14 cellular contexts compared by ENCODE assay signal in the genomic region with DNA sequence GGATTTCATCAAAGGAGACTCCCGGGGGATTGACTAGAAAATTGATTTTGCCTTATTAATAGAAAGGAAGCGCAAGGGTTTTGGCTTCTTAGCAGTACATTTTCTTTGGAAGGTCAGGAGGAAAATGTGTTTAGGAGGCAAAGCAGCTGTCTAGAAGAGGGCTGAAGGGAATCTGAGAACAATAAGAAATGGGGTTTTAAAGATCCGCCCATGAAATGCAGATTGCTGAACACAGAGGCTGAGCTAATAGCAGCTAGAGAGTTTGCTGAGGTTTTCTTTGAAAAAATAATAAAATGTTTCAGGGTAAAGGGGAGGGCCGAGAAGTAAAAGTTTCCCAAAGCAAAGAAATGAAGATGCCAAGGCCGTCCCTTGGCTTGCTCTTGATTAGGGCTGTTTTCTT. TPM values are rescaled to one million over a fixed set of nuclear protein-coding genes. Genes with fewer than 3 reads are reported as not detected.
DNase-seq lines count a peak whose midpoint lies in the region; ATAC-seq and TF ChIP-seq lines count a peak whose summit lies in the region.
"Had no signal": no experiment of that assay in that cellular context is flagged by ENCODE, and none has a peak within 500 bp of the region (broad histone marks: within the 10 kb centered on the region; RNA-seq: fewer than 3 reads in every experiment).

No MANE protein-coding gene starts in this region.

- no peaks in the 10 kb centered on the region for H4K20me1 ChIP-seq in smooth muscle cell (ENCODE audit: low read depth)

- H3K27me3 ChIP-seq in colonic mucosa: peaks cover 6% of the 10 kb centered on the region
- H3K27me3 ChIP-seq in smooth muscle cell (ENCODE audit: low read depth): no peaks in the 10 kb centered on the region
- peaks cover 25% of the 10 kb centered on the region for H3K27me3 ChIP-seq in SJCRH30

- no peaks in the 10 kb centered on the region for H3K9me3 Mint-ChIP-seq in mesothelial cell of epicardium
- H3K9me3 Mint-ChIP-seq: activated naive CD8-positive, alpha-beta T cell treated with anti-CD3 and anti-CD28 coated beads, Interleukin-2, amount 10 ng/mL, durations not matched to agents 7 days and 5 days; dendritic cell treated with granulocyte-macrophage colony-stimulating factor and Interleukin-4, amounts not matched to agents 40 ng/mL and 50 ng/mL, for 4 days had no signal

- DNase-seq in colonic mucosa: no peak
- DNase-seq in mesothelial cell of epicardium (ENCODE audit: low spot score in 2 of 2, unreplicated experiment in 2 of 2): no peak
- no peak for DNase-seq in smooth muscle cell (lab: John Stamatoyannopoulos, UW; ENCODE audit: unreplicated experiment)
- no peak for DNase-seq in SJCRH30
- no peak for DNase-seq in stimulated activated naive CD8-positive, alpha-beta T cell treated with anti-CD3 and anti-CD28 coated beads, Interleukin-15, Interleukin-2, amounts not matched to agents 100 U/mL and 50 U/mL, for 24 hours
- DNase-seq in activated T-cell treated with anti-CD3 and anti-CD28 coated beads for 4 hours: no peak
- DNase-seq: activated CD8-positive, alpha-beta memory T cell treated with anti-CD3 and anti-CD28 coated beads, Interleukin-2, amount 50 U/mL, for 4 hours; activated naive CD8-positive, alpha-beta T cell treated with anti-CD3 and anti-CD28 coated beads, Interleukin-2, amount 10 ng/mL, durations not matched to agents 7 days and 5 days; Calu3; small intestine had no signal

- H3K4me3 Mint-ChIP-seq in mesothelial cell of epicardium: peak overlapping the region; percentile 41
- H3K4me3 Mint-ChIP-seq: activated naive CD8-positive, alpha-beta T cell treated with anti-CD3 and anti-CD28 coated beads, Interleukin-2, amount 10 ng/mL, durations not matched to agents 7 days and 5 days; dendritic cell treated with granulocyte-macrophage colony-stimulating factor and Interleukin-4, amounts not matched to agents 40 ng/mL and 50 ng/mL, for 4 days had no signal

- peak overlapping the region; percentile 98 for H3K27ac Mint-ChIP-seq in mesothelial cell of epicardium
- H3K27ac Mint-ChIP-seq: activated naive CD8-positive, alpha-beta T cell treated with anti-CD3 and anti-CD28 coated beads, Interleukin-2, amount 10 ng/mL, durations not matched to agents 7 days and 5 days; dendritic cell treated with granulocyte-macrophage colony-stimulating factor and Interleukin-4, amounts not matched to agents 40 ng/mL and 50 ng/mL, for 4 days had no signal

- H3K27me3 Mint-ChIP-seq in mesothelial cell of epicardium (ENCODE audit: low read depth): peaks cover 9% of the 10 kb centered on the region

- POLR2A ChIA-PET in HEK293 (lab: Yijun Ruan, JAX): interaction anchor here (0.7 to 2.0 kb wide), 4 partner anchors 9 to 74 kb away, joined by 3 to 7 read pairs (median 3); no protein-coding TSS in a partner anchor

- no peaks in the 10 kb centered on the region for H3K79me2 ChIP-seq in smooth muscle cell (ENCODE audit: low read depth)

- no peak overlapping the region for H3K4me2 ChIP-seq in smooth muscle cell

- CTCF ChIA-PET in HEK293 (lab: Yijun Ruan, JAX): interaction anchor here (0.7 to 1.9 kb wide), 3 partner anchors 26 to 55 kb away, joined by 3 to 9 read pairs (median 7); no protein-coding TSS in a partner anchor

- H3K36me3 Mint-ChIP-seq in mesothelial cell of epicardium: peaks cover 5% of the 10 kb centered on the region
- H3K36me3 Mint-ChIP-seq: activated naive CD8-positive, alpha-beta T cell treated with anti-CD3 and anti-CD28 coated beads, Interleukin-2, amount 10 ng/mL, durations not matched to agents 7 days and 5 days had no signal

- H3K36me3 ChIP-seq in HEK293 (ENCODE audit: control insufficient read depth in 2 of 2, insufficient read depth in 1 of 2, low read length in 2 of 2) (peaks cover 13 to 22% of the 10 kb centered on the region in 2 experiments; a peak in 2 of 3 replicates), colonic mucosa (no peaks in the 10 kb centered on the region), smooth muscle cell (ENCODE audit: low read depth) (no peaks in the 10 kb centered on the region), SJCRH30 (no peaks in the 10 kb centered on the region)

- WGBS in smooth muscle cell (ENCODE audit: low lambda C conversion rate): 90% methylated on average over 5 of the region's 5 CpGs

- intact Hi-C loops in colonic mucosa (cut with DNase I): loop anchor here (5.0 kb wide), 1 partner anchor 55 kb away; no protein-coding TSS in a partner anchor

- H3K9me3 ChIP-seq in HEK293 (ENCODE audit: control insufficient read depth, insufficient read depth, low read depth, low read length) (no peaks in the 10 kb centered on the region), colonic mucosa (no peaks in the 10 kb centered on the region), smooth muscle cell (replicated peaks; ENCODE audit: low read depth) (no peaks in the 10 kb centered on the region), SJCRH30 (replicated peaks) (no peaks in the 10 kb centered on the region)

- H3K27ac ChIP-seq in HEK293 (ENCODE audit: extremely low read depth, low read depth, low read length) (peak overlapping the region; percentile 99), colonic mucosa (peak overlapping the region; percentile 25), smooth muscle cell (ENCODE audit: low read depth) (no peak overlapping the region), SJCRH30 (no peak overlapping the region)
- H3K27ac ChIP-seq: GM23248 had no signal

- ATAC-seq in stimulated activated naive CD8-positive, alpha-beta T cell treated with anti-CD3 and anti-CD28 coated beads, Interleukin-15, Interleukin-2, amounts not matched to agents 100 U/mL and 50 U/mL, for 24 hours: no peak
- no peak for ATAC-seq in HG02885 (IDR thresholded peaks at IDR 0.05; ENCODE audit: poor library complexity, unreplicated experiment)

- peaks cover 61% of the 10 kb centered on the region for H3K4me1 Mint-ChIP-seq in mesothelial cell of epicardium
- H3K4me1 Mint-ChIP-seq: activated naive CD8-positive, alpha-beta T cell treated with anti-CD3 and anti-CD28 coated beads, Interleukin-2, amount 10 ng/mL, durations not matched to agents 7 days and 5 days had no signal

- TF ChIP-seq CTCF in HEK293 (tag by site-specific recombination; IDR thresholded peaks at IDR 0.05) (no peak), colonic mucosa (IDR thresholded peaks at IDR 0.05) (no peak), mesothelial cell of epicardium (IDR thresholded peaks at IDR 0.05; ENCODE audit: unreplicated experiment) (no peak), smooth muscle cell (IDR thresholded peaks at IDR 0.05; ENCODE audit: borderline replicate concordance, insufficient read depth, poor library complexity, severe bottlenecking) (no peak)

- H3K4me3 ChIP-seq in HEK293 (ENCODE audit: low read depth, low read length) (no peak overlapping the region), colonic mucosa (no peak overlapping the region), smooth muscle cell (no peak overlapping the region), SJCRH30 (no peak overlapping the region)
- H3K4me3 ChIP-seq: GM23248 had no signal

- H3F3A ChIP-seq in smooth muscle cell (ENCODE audit: low read depth): peaks cover 35% of the 10 kb centered on the region

- H2AFZ ChIP-seq in smooth muscle cell (ENCODE audit: low read depth): peak overlapping the region; percentile 65
- H2AFZ ChIP-seq: GM23248 had no signal

- H3K4me1 ChIP-seq in HEK293 (ENCODE audit: control insufficient read depth, insufficient read depth, low read length) (peaks cover 46% of the 10 kb centered on the region), colonic mucosa (no peaks in the 10 kb centered on the region), smooth muscle cell (ENCODE audit: low read depth) (peaks cover 20% of the 10 kb centered on the region), SJCRH30 (peaks cover 10% of the 10 kb centered on the region)

- H3K9ac ChIP-seq in colonic mucosa (ENCODE audit: low read depth in 2 of 2, low read length in 2 of 2) (no peak overlapping the region), smooth muscle cell (ENCODE audit: low read depth) (no peak overlapping the region)
- H3K9ac ChIP-seq: GM23248 had no signal

TF ChIP-seq in HEK293, 187 proteins besides CTCF, POLR2A, EP300 and RAD21:
- TF ChIP-seq ZNF16 (tag by site-specific recombination; IDR thresholded peaks at IDR 0.05; ENCODE audit: low read depth) (0 out of 2 replicates have a peak, but pooled peaks have one; percentile 2), ZFP3 (tag by site-specific recombination; IDR thresholded peaks at IDR 0.05; ENCODE audit: low read depth) (no peak)

RNA-seq across cellular contexts. Expression of a gene that starts 4.9 kb away (rescaled TPM):
- total RNA-seq in colonic mucosa: 1 to 10 TPM; 4.2 to 4.6 TPM
- 7.4 to 8.2 TPM (median 8.1 TPM) in 3 replicates for total RNA-seq in mesothelial cell of epicardium
- total RNA-seq in smooth muscle cell: 2.1 and 3.1 TPM in 2 replicates
- 0.18 and 3.1 TPM in 2 replicates for polyA plus RNA-seq in smooth muscle cell
- 0.20 and 0.30 TPM in 2 replicates for total RNA-seq in SJCRH30 (2014; rRNA removed; shearing (Covaris generic))
- total RNA-seq: activated naive CD8-positive, alpha-beta T cell treated with anti-CD3 and anti-CD28 coated beads, Interleukin-2, amount 10 ng/mL, durations not matched to agents 7 days and 5 days had no signal

Comparison
In these comparisons a context has a peak if more than half of its experiments do, and no peak if none do; other contexts are left out.
1. H3K27ac ChIP-seq: peak in HEK293 (single experiment) and colonic mucosa (single experiment); none in smooth muscle cell (single experiment) and SJCRH30 (single experiment).